ENCODE assay signal across 11 cellular contexts in the genomic region with DNA sequence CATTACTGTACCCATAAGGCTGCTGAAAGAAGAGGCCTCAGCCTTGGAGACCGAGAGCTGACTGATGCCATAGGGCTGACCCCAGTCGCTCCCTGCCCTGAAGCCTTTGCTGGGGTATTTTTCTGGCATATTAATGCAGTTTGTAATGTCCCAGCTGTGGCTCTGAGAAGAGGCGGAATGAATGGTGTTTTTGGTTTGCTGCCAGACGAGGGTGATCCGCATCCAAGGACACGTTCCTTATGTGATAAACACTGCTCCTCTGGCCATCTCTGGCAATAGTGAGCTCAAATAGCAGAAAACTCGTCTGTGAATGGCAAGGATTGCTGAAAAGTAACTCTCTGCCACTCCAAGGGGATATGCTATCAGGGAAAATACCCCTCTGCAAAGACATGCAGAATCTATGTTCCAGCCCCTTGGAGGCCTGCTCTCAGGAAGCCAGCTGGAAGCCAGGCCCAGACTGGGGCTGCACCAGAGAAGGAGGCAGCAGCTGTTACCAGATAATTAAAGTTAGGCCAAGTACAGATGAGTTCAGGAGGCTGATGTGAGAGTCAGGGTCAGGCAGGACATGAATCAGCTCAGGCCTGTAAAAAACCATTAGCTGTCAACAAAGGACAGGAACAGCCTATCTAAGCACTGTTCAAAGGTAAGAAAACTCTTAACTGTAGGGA. TPM values are rescaled to one million over a fixed set of nuclear protein-coding genes. Genes with fewer than 3 reads are reported as not detected.
DNase-seq lines count a peak whose midpoint lies in the region; ATAC-seq, FAIRE-seq and TF ChIP-seq lines count a peak whose summit lies in the region.
"Had no signal": no experiment of that assay in that cellular context is flagged by ENCODE, and none has a peak within 500 bp of the region (broad histone marks: within the 10 kb centered on the region; RNA-seq: fewer than 3 reads in every experiment).

No MANE protein-coding gene starts in this region.

- H3K4me1 Mint-ChIP-seq in neural crest cell = peaks cover 46% of the 10 kb centered on the region

- no peaks in the 10 kb centered on the region for H4K20me1 ChIP-seq in OCI-LY1 (ENCODE audit: insufficient read depth, low read length)

- H3K27me3 Mint-ChIP-seq in neural crest cell (ENCODE audit: low read depth) = no peaks in the 10 kb centered on the region

- peaks cover 10% of the 10 kb centered on the region; the same call in 1 of the 2 replicates for H3F3A ChIP-seq in OCI-LY1 (ENCODE audit: insufficient read depth, low read length)

- H3K4me1 ChIP-seq in OCI-LY1 (ENCODE audit: insufficient read depth, low read length, severe bottlenecking) = peaks cover 87% of the 10 kb centered on the region

- DNase-seq in AG20443 (ENCODE audit: low spot score) (peak; percentile 50), fibroblast of the aortic adventitia (ENCODE audit: low read depth) (peak; percentile 67), neural crest cell (ENCODE audit: low read depth, low spot score) (no peak), GM19238 (ENCODE audit: insufficient read length, low spot score) (no peak), HTR-8/SVneo (ENCODE audit: insufficient read length, low spot score) (no peak)

- no peak for TF ChIP-seq CTCF in OCI-LY1 (IDR thresholded peaks at IDR 0.05; ENCODE audit: low read length)
- TF ChIP-seq CTCF in fibroblast of the aortic adventitia (IDR thresholded peaks at IDR 0.05; ENCODE audit: insufficient read depth, low read length) = no peak
- no peak for TF ChIP-seq CTCF in neural crest cell (conservative IDR thresholded peaks at IDR 0.05)

- H3K4me3 ChIP-seq in OCI-LY1 (ENCODE audit: low read depth, low read length, poor library complexity, severe bottlenecking) = no peak overlapping the region
- H3K4me3 ChIP-seq in fibroblast of the aortic adventitia (ENCODE audit: low read depth, low read length) = no peak overlapping the region

- H3K9me3 Mint-ChIP-seq in neural crest cell = no peaks in the 10 kb centered on the region
- H3K9me3 Mint-ChIP-seq: memory B cell; T-helper 1 cell treated with Interleukin-12 subunit alpha and Interleukin-12 subunit beta and Interleukin-4 antibody, amounts not matched to agents 30 μg/mL and 1 μg/mL, for 36 hours had no signal

- H3K9me3 ChIP-seq in OCI-LY1 (ENCODE audit: low read length) = no peaks in the 10 kb centered on the region

- no peaks in the 10 kb centered on the region for H3K9me2 ChIP-seq in OCI-LY1 (ENCODE audit: low read depth, low read length)

- no peak overlapping the region for H3K4me3 Mint-ChIP-seq in neural crest cell
- H3K4me3 Mint-ChIP-seq: memory B cell; T-helper 1 cell treated with Interleukin-12 subunit alpha and Interleukin-12 subunit beta and Interleukin-4 antibody, amounts not matched to agents 30 μg/mL and 1 μg/mL, for 36 hours had no signal

- H3K9ac ChIP-seq in OCI-LY1 (ENCODE audit: low read length) = peak overlapping the region; percentile 36

- no peak for ATAC-seq in GM19324 (IDR thresholded peaks at IDR 0.05; ENCODE audit: low FRiP score, unreplicated experiment)
- no peak for ATAC-seq in GM19395 (IDR thresholded peaks at IDR 0.05; ENCODE audit: unreplicated experiment)

- H3K4me2 ChIP-seq in OCI-LY1 (ENCODE audit: low read length) = no peak overlapping the region

- H3K36me3 ChIP-seq in OCI-LY1 (ENCODE audit: insufficient read depth, low read length) = no peaks in the 10 kb centered on the region

- no peaks in the 10 kb centered on the region for H3K79me2 ChIP-seq in OCI-LY1 (ENCODE audit: insufficient read depth, low read length)

- H3K27ac ChIP-seq in OCI-LY1 (ENCODE audit: low read depth, low read length, poor library complexity, severe bottlenecking) = peak overlapping the region; percentile 74

- H3K27me3 ChIP-seq in OCI-LY1 (ENCODE audit: insufficient read depth, low read length) = no peaks in the 10 kb centered on the region

- H3K27ac Mint-ChIP-seq in neural crest cell (ENCODE audit: unreplicated experiment) = peak overlapping the region; percentile 89
- H3K27ac Mint-ChIP-seq: memory B cell; T-helper 1 cell treated with Interleukin-12 subunit alpha and Interleukin-12 subunit beta and Interleukin-4 antibody, amounts not matched to agents 30 μg/mL and 1 μg/mL, for 36 hours had no signal

- H3K36me3 Mint-ChIP-seq in neural crest cell (ENCODE audit: low read depth) = no peaks in the 10 kb centered on the region
- H3K36me3 Mint-ChIP-seq: memory B cell had no signal

- H2AFZ ChIP-seq in OCI-LY1 (ENCODE audit: low read length) = no peak overlapping the region

- no peak for FAIRE-seq in HTR-8/SVneo (lab: Jason Lieb, UNC)

RNA-seq across cellular contexts. Expression of a gene that starts 28.9 kb away (rescaled TPM):
- total RNA-seq in fibroblast of the aortic adventitia (ENCODE audit: low replicate concordance) = not detected in 2 replicates
- 0.11 and 0.12 TPM in 2 replicates for total RNA-seq in neural crest cell
- total RNA-seq: MCF 10A had no signal

RNA-seq across cellular contexts. Expression of a gene that starts 51.0 kb away (rescaled TPM):
- total RNA-seq in fibroblast of the aortic adventitia (ENCODE audit: low replicate concordance) = 56.0 and 92.1 TPM in 2 replicates
- total RNA-seq in neural crest cell = 19.0 and 23.7 TPM in 2 replicates

Comparison
In these comparisons a context has a peak if more than half of its experiments do, and no peak if none do; other contexts are left out.
1. DNase-seq: peak in AG20443 (single experiment) and fibroblast of the aortic adventitia (single experiment); none in neural crest cell (single experiment), GM19238 (single experiment) and HTR-8/SVneo (single experiment).